Comparison of ENCODE assay signal across 13 cellular contexts in genomic region chr1:25117233-25117823, GRCh38.
A peak's percentile ranks its signal among the peaks of the same experiment; 100 is the strongest.
DNase-seq lines count a peak whose midpoint lies in the region; ATAC-seq, FAIRE-seq and TF ChIP-seq lines count a peak whose summit lies in the region.
"Had no signal": no experiment of that assay in that cellular context is flagged by ENCODE, and none has a peak within 500 bp of the region (broad histone marks: within the 10 kb centered on the region; RNA-seq: fewer than 3 reads in every experiment).

No MANE protein-coding gene starts in this region.

- H3K27me3 Mint-ChIP-seq in CD8-positive, alpha-beta T cell (ENCODE audit: low read depth) = no peaks in the 10 kb centered on the region
- H3K27me3 Mint-ChIP-seq: central memory CD8-positive, alpha-beta T cell had no signal

- CTCF ChIA-PET in CD8-positive, alpha-beta T cell (lab: Charles Lee) = interaction anchor here (1.3 to 2.3 kb wide), 2 partner anchors 16 to 19 kb away, joined by 5 to 6 read pairs; no protein-coding TSS in a partner anchor

- peaks cover 11% of the 10 kb centered on the region for H3K4me1 ChIP-seq in CD8-positive, alpha-beta T cell (ENCODE audit: insufficient read depth, low read length)
- no peaks in the 10 kb centered on the region for H3K4me1 ChIP-seq in testis
- H3K4me1 ChIP-seq: vagina had no signal

- H3K4me1 Mint-ChIP-seq in CD8-positive, alpha-beta T cell (ENCODE audit: low read depth) = peaks cover 22% of the 10 kb centered on the region

- H3K27ac ChIP-seq in CD8-positive, alpha-beta T cell (ENCODE audit: low read depth, low read length) = no peak overlapping the region
- no peak overlapping the region for H3K27ac ChIP-seq in testis
- H3K27ac ChIP-seq: vagina had no signal

- no peak overlapping the region for H3K27ac Mint-ChIP-seq in CD8-positive, alpha-beta T cell
- H3K27ac Mint-ChIP-seq: activated B cell treated with CpG ODN at 0.5 μM for 24 hours had no signal

- intact Hi-C loops in CD8-positive, alpha-beta T cell (cut with DNase I, micrococcal nuclease) = no loop called here
- intact Hi-C loops in posterior vena cava (cut with DNase I) = loop anchor here in 1 of 2 donors (2.0 kb wide), 1 partner anchor 29 kb away; no protein-coding TSS in a partner anchor
- intact Hi-C loops in testis (cut with DNase I; ENCODE audit: low total_unique reads) = no loop called here

- no peaks in the 10 kb centered on the region for H3K36me3 Mint-ChIP-seq in CD8-positive, alpha-beta T cell

- no peak for TF ChIP-seq CTCF in CD8-positive, alpha-beta T cell (IDR thresholded peaks at IDR 0.05)
- TF ChIP-seq CTCF in testis (IDR thresholded peaks at IDR 0.05) = peak in 1 of 3 experiments; percentile 14

- H3K4me3 ChIP-seq in CD8-positive, alpha-beta T cell (ENCODE audit: low read depth, low read length) = no peak overlapping the region
- no peak overlapping the region for H3K4me3 ChIP-seq in testis
- H3K4me3 ChIP-seq: vagina had no signal

- no peaks in the 10 kb centered on the region for H3K9me3 Mint-ChIP-seq in CD8-positive, alpha-beta T cell
- H3K9me3 Mint-ChIP-seq: activated B cell treated with CpG ODN at 0.5 μM for 24 hours; central memory CD8-positive, alpha-beta T cell had no signal

- no peaks in the 10 kb centered on the region for H3K27me3 ChIP-seq in CD8-positive, alpha-beta T cell (ENCODE audit: insufficient read depth, low read length)
- no peaks in the 10 kb centered on the region for H3K27me3 ChIP-seq in testis
- H3K27me3 ChIP-seq: vagina had no signal

- TF ChIP-seq POLR2A in GM12891 (IDR thresholded peaks at IDR 0.05; ENCODE audit: low read depth, low read length) = no peak
- no peak for TF ChIP-seq POLR2A in testis (IDR thresholded peaks at IDR 0.05)

- no peaks in the 10 kb centered on the region for H3K36me3 ChIP-seq in CD8-positive, alpha-beta T cell (ENCODE audit: insufficient read depth, low read length)
- no peaks in the 10 kb centered on the region for H3K36me3 ChIP-seq in testis (ENCODE audit: low read depth, missing control alignments)
- H3K36me3 ChIP-seq: vagina had no signal

- H3K9me3 ChIP-seq in CD8-positive, alpha-beta T cell (ENCODE audit: low read length) = no peaks in the 10 kb centered on the region
- no peaks in the 10 kb centered on the region for H3K9me3 ChIP-seq in testis
- H3K9me3 ChIP-seq: vagina had no signal

- 70 to 79% methylated on average over 7 of the region's 7 CpGs for WGBS in testis, 2 donors

- DNase-seq in CD8-positive, alpha-beta T cell = no peak
- no peak for DNase-seq in GM12891 (ENCODE audit: insufficient read length, low spot score)
- peak; percentile 35 for DNase-seq in iPS DF 19.7 (ENCODE audit: low read depth, low spot score)
- DNase-seq in posterior vena cava (ENCODE audit: low spot score) = no peak
- no peak for DNase-seq in testis
- DNase-seq: activated B cell treated with CpG ODN at 0.5 μM for 24 hours, GF-D8, NCI-H2029 had no signal

- POLR2A ChIA-PET in CD8-positive, alpha-beta T cell (lab: Charles Lee) = no interaction called here

- FAIRE-seq in GM12891 (lab: Jason Lieb, UNC) = peak; percentile 26

- no peak overlapping the region for H3K4me3 Mint-ChIP-seq in CD8-positive, alpha-beta T cell
- H3K4me3 Mint-ChIP-seq: activated B cell treated with CpG ODN at 0.5 μM for 24 hours; central memory CD8-positive, alpha-beta T cell had no signal

- ATAC-seq in CD8-positive, alpha-beta T cell = peak; percentile 31
- 0 out of 3 replicates have a peak, but pooled peaks have one; percentile 31 for ATAC-seq in SK-N-SH treated with all-trans-retinoic acid at 6 μM for 48 hours
- no peak for ATAC-seq in HG02759 (IDR thresholded peaks at IDR 0.05; ENCODE audit: unreplicated experiment)
- no peak for ATAC-seq in HG02981 (IDR thresholded peaks at IDR 0.05; ENCODE audit: unreplicated experiment)

TF ChIP-seq in GM12891, 5 proteins besides CTCF, POLR2A, EP300 and RAD21:
- TF ChIP-seq PAX5 (IDR thresholded peaks at IDR 0.05; ENCODE audit: insufficient read depth, low read length, severe bottlenecking) (no peak), POLR2AphosphoS5 (IDR thresholded peaks at IDR 0.05; ENCODE audit: low read depth, low read length) (no peak), TAF1 (IDR thresholded peaks at IDR 0.05; ENCODE audit: low read depth, low read length) (no peak), SPI1 (IDR thresholded peaks at IDR 0.05; ENCODE audit: low read depth, low read length) (no peak), POU2F2 (IDR thresholded peaks at IDR 0.05; ENCODE audit: low read depth, low read length) (no peak)

TF ChIP-seq in SK-N-SH treated with all-trans-retinoic acid at 6 μM for 48 hours, 23 proteins besides CTCF, POLR2A, EP300 and RAD21:
- TF ChIP-seq ARNTL (CRISPR knock-in tag; IDR thresholded peaks at IDR 0.05; ENCODE audit: borderline replicate concordance, low read depth) (no peak), PPARA (CRISPR knock-in tag; IDR thresholded peaks at IDR 0.05; ENCODE audit: borderline replicate concordance) (no peak), RARB (CRISPR knock-in tag; IDR thresholded peaks at IDR 0.05) (no peak), SNAI2 (CRISPR knock-in tag; IDR thresholded peaks at IDR 0.05) (no peak), ESRRG (CRISPR knock-in tag; IDR thresholded peaks at IDR 0.05) (no peak), ISL1 (CRISPR knock-in tag; IDR thresholded peaks at IDR 0.05) (no peak), BACH2 (CRISPR knock-in tag; IDR thresholded peaks at IDR 0.05; ENCODE audit: borderline replicate concordance) (no peak), ZNF8 (CRISPR knock-in tag; IDR thresholded peaks at IDR 0.05) (no peak), TSHZ2 (CRISPR knock-in tag; IDR thresholded peaks at IDR 0.05) (no peak), POU6F1 (CRISPR knock-in tag; IDR thresholded peaks at IDR 0.05; ENCODE audit: borderline replicate concordance, low read depth) (no peak), ZFP30 (CRISPR knock-in tag; IDR thresholded peaks at IDR 0.05) (no peak), ZC3H10 (CRISPR knock-in tag; IDR thresholded peaks at IDR 0.05) (no peak), TCF4 (CRISPR knock-in tag; IDR thresholded peaks at IDR 0.05; ENCODE audit: borderline replicate concordance) (no peak), ZFP3 (CRISPR knock-in tag; IDR thresholded peaks at IDR 0.05) (no peak), ZNF565 (CRISPR knock-in tag; conservative IDR thresholded peaks at IDR 0.05; ENCODE audit: low read depth) (no peak), CREB5 (CRISPR knock-in tag; IDR thresholded peaks at IDR 0.05; ENCODE audit: low read depth) (no peak), CSDC2 (CRISPR knock-in tag; IDR thresholded peaks at IDR 0.05) (no peak)

Comparison
In these comparisons a context has a peak if more than half of its experiments do, and no peak if none do; other contexts are left out.
1. ATAC-seq: peak in CD8-positive, alpha-beta T cell (single experiment) and SK-N-SH treated with all-trans-retinoic acid at 6 μM for 48 hours (single experiment); none in HG02759 (single experiment) and HG02981 (single experiment).